ENCODE assay signal across 1 cellular context in the genomic region with DNA sequence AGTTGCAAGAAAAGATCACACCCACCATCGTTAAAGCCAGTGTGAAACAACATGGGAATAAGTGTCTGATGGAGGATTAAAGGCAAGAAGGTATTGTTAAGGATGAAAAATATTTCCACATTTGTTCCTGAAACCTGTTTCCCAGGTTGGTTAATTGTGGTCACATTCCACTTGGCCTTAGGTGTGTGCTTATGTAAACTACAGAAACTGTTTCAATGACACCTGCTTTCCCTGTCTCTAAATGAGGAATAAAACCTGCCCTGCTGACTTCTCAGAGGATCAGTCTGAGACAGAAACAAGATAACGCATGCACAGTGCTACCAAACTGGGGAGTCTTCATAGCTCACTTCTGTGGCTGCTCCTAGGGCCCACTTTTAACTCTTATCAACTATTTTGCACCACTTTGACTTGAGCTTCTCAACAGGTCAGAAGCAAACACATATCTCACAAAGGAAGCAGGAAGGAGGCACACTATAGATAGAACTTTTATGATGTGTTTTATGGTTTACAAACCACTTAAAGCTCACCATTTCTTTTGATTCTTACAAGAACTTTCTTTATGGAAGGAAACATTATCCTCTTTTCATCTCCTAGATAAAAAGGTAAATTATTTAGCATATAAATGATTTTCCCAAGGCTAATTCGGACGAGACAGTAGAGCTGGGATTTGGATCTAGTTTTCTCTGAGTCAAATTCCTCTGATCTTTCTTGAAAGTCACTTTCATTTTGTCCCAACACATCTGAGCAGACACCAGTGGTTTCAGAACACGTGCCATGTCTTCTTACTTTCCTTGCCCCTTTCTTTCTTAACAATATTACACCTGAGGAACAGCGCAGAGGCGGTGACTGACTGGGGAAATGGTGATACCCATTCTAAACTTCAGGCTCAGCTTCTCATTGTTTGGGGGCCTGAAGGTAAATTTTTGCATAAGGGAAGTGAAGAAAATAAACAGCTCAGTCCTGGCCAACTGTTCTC.
TF ChIP-seq lines count a peak whose summit lies in the region.

No MANE protein-coding gene starts in this region.

TF ChIP-seq in WTC11, 78 proteins besides CTCF, POLR2A, EP300 and RAD21 (continued from another document):
- TF ChIP-seq, protein P1, sequence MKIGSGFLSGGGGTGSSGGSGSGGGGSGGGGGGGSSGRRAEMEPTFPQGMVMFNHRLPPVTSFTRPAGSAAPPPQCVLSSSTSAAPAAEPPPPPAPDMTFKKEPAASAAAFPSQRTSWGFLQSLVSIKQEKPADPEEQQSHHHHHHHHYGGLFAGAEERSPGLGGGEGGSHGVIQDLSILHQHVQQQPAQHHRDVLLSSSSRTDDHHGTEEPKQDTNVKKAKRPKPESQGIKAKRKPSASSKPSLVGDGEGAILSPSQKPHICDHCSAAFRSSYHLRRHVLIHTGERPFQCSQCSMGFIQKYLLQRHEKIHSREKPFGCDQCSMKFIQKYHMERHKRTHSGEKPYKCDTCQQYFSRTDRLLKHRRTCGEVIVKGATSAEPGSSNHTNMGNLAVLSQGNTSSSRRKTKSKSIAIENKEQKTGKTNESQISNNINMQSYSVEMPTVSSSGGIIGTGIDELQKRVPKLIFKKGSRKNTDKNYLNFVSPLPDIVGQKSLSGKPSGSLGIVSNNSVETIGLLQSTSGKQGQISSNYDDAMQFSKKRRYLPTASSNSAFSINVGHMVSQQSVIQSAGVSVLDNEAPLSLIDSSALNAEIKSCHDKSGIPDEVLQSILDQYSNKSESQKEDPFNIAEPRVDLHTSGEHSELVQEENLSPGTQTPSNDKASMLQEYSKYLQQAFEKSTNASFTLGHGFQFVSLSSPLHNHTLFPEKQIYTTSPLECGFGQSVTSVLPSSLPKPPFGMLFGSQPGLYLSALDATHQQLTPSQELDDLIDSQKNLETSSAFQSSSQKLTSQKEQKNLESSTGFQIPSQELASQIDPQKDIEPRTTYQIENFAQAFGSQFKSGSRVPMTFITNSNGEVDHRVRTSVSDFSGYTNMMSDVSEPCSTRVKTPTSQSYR (CRISPR knock-in tag; IDR thresholded peaks at IDR 0.05), result no peak
- TF ChIP-seq ZNF219 (CRISPR knock-in tag; IDR thresholded peaks at IDR 0.05; ENCODE audit: borderline replicate concordance) (no peak), PRRX2 (CRISPR knock-in tag; IDR thresholded peaks at IDR 0.05) (no peak), GTF2I (CRISPR knock-in tag; conservative IDR thresholded peaks at IDR 0.05) (no peak), ESRRA (CRISPR knock-in tag; IDR thresholded peaks at IDR 0.05; ENCODE audit: borderline replicate concordance) (no peak), ZNF671 (CRISPR knock-in tag; IDR thresholded peaks at IDR 0.05) (no peak), MYBL2 (CRISPR knock-in tag; IDR thresholded peaks at IDR 0.05) (no peak), ZNF416 (CRISPR knock-in tag; IDR thresholded peaks at IDR 0.05) (no peak), RORB (CRISPR knock-in tag; IDR thresholded peaks at IDR 0.05) (no peak), IRF2 (CRISPR knock-in tag; IDR thresholded peaks at IDR 0.05; ENCODE audit: borderline replicate concordance, low read depth) (no peak), EMX1 (CRISPR knock-in tag; IDR thresholded peaks at IDR 0.05) (no peak), ZNF423 (CRISPR knock-in tag; IDR thresholded peaks at IDR 0.05) (no peak), ZBTB21 (CRISPR knock-in tag; IDR thresholded peaks at IDR 0.05; ENCODE audit: borderline replicate concordance) (no peak), ZNF121 (CRISPR knock-in tag; IDR thresholded peaks at IDR 0.05) (no peak), ZNF232 (CRISPR knock-in tag; IDR thresholded peaks at IDR 0.05) (no peak), CREB1 (CRISPR knock-in tag; IDR thresholded peaks at IDR 0.05) (no peak), ZNF263 (CRISPR knock-in tag; IDR thresholded peaks at IDR 0.05; ENCODE audit: low read depth) (no peak)
- TF ChIP-seq, protein P2, sequence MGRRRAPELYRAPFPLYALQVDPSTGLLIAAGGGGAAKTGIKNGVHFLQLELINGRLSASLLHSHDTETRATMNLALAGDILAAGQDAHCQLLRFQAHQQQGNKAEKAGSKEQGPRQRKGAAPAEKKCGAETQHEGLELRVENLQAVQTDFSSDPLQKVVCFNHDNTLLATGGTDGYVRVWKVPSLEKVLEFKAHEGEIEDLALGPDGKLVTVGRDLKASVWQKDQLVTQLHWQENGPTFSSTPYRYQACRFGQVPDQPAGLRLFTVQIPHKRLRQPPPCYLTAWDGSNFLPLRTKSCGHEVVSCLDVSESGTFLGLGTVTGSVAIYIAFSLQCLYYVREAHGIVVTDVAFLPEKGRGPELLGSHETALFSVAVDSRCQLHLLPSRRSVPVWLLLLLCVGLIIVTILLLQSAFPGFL (CRISPR knock-in tag; IDR thresholded peaks at IDR 0.05; ENCODE audit: borderline replicate concordance), result no peak
- TF ChIP-seq, protein P3, sequence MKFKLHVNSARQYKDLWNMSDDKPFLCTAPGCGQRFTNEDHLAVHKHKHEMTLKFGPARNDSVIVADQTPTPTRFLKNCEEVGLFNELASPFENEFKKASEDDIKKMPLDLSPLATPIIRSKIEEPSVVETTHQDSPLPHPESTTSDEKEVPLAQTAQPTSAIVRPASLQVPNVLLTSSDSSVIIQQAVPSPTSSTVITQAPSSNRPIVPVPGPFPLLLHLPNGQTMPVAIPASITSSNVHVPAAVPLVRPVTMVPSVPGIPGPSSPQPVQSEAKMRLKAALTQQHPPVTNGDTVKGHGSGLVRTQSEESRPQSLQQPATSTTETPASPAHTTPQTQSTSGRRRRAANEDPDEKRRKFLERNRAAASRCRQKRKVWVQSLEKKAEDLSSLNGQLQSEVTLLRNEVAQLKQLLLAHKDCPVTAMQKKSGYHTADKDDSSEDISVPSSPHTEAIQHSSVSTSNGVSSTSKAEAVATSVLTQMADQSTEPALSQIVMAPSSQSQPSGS (CRISPR knock-in tag; IDR thresholded peaks at IDR 0.05; ENCODE audit: borderline replicate concordance, low read depth), result no peak
TF ChIP-seq in WTC11: peak in this region for 0.
